In genomic region chr1:27778022-27778421, GRCh38 we compare ENCODE assay signal across 23 cellular contexts.
"Had no signal": no experiment of that assay in that cellular context is flagged by ENCODE, and none has a peak within 500 bp of the region (broad histone marks: within the 10 kb centered on the region; RNA-seq: fewer than 3 reads in every experiment).

No MANE protein-coding gene starts in this region.

- H3K36me3 Mint-ChIP-seq: mesothelial cell of epicardium had no signal

- H3K36me3 ChIP-seq: brain microvascular endothelial cell had no signal

- H3K27me3 ChIP-seq: ascending aorta, brain microvascular endothelial cell, spleen, tibial nerve had no signal

- H3K4me3 ChIP-seq: ascending aorta, left ventricle myocardium inferior, spleen, tibial nerve had no signal

- H3K27me3 Mint-ChIP-seq: activated CD4-positive, alpha-beta T cell treated with anti-CD3 and anti-CD28 coated beads, Interleukin-2, amount 10 ng/mL, durations not matched to agents 7 days and 5 days; activated CD8-positive, alpha-beta memory T cell treated with anti-CD3 and anti-CD28 coated beads, Interleukin-2, amount 10 ng/mL, durations not matched to agents 7 days and 5 days; activated CD8-positive, alpha-beta T cell treated with anti-CD3 and anti-CD28 coated beads for 36 hours; activated naive CD4-positive, alpha-beta T cell treated with anti-CD3 and anti-CD28 coated beads, Interleukin-2, amount 50 U/mL, for 24 hours; naive thymus-derived CD8-positive, alpha-beta T cell; progenitor cell of endocrine pancreas had no signal

- DNase-seq: activated CD4-positive, alpha-beta T cell treated with anti-CD3 and anti-CD28 coated beads, Interleukin-2, amount 10 ng/mL, durations not matched to agents 7 days and 5 days; activated CD4-positive, CD25-positive, alpha-beta regulatory T cell treated with anti-CD3 and anti-CD28 coated beads, Interleukin-2, amount 50 U/mL, for 72 hours; activated CD8-positive, alpha-beta memory T cell treated with anti-CD3 and anti-CD28 coated beads, Interleukin-2, amount 10 ng/mL, durations not matched to agents 7 days and 5 days; activated CD8-positive, alpha-beta T cell treated with anti-CD3 and anti-CD28 coated beads for 36 hours; activated gamma-delta T cell treated with Interleukin-2 at 50 U/mL for 16 hours; activated T-cell treated with anti-CD3 and anti-CD28 coated beads for 4 hours; brain microvascular endothelial cell; effector memory CD4-positive, alpha-beta T cell; foreskin melanocyte; glutamatergic neuron; left ventricle myocardium inferior; naive thymus-derived CD8-positive, alpha-beta T cell; spleen; stimulated activated CD4-positive, alpha-beta T cell treated with anti-CD3 and anti-CD28 coated beads, Interleukin-4, amount 100 ng/mL, for 1 hour; stimulated activated naive CD4-positive, alpha-beta T cell treated with Interleukin-2 at 50 U/mL for 16 hours; substantia nigra; T1000 had no signal

- H3K9me3 Mint-ChIP-seq: activated CD4-positive, alpha-beta T cell treated with anti-CD3 and anti-CD28 coated beads, Interleukin-2, amount 10 ng/mL, durations not matched to agents 7 days and 5 days; activated CD8-positive, alpha-beta T cell treated with anti-CD3 and anti-CD28 coated beads for 36 hours; activated naive CD4-positive, alpha-beta T cell treated with anti-CD3 and anti-CD28 coated beads, Interleukin-2, amount 50 U/mL, for 24 hours; mesothelial cell of epicardium; naive thymus-derived CD8-positive, alpha-beta T cell had no signal

- H3K27ac Mint-ChIP-seq: activated CD4-positive, alpha-beta T cell treated with anti-CD3 and anti-CD28 coated beads, Interleukin-2, amount 10 ng/mL, durations not matched to agents 7 days and 5 days; activated CD8-positive, alpha-beta memory T cell treated with anti-CD3 and anti-CD28 coated beads, Interleukin-2, amount 10 ng/mL, durations not matched to agents 7 days and 5 days; activated CD8-positive, alpha-beta T cell treated with anti-CD3 and anti-CD28 coated beads for 36 hours; activated naive CD4-positive, alpha-beta T cell treated with anti-CD3 and anti-CD28 coated beads, Interleukin-2, amount 50 U/mL, for 24 hours; mesothelial cell of epicardium; progenitor cell of endocrine pancreas had no signal

- ATAC-seq: activated CD8-positive, alpha-beta memory T cell treated with anti-CD3 and anti-CD28 coated beads, Interleukin-2, amount 10 ng/mL, durations not matched to agents 7 days and 5 days; activated CD8-positive, alpha-beta T cell treated with anti-CD3 and anti-CD28 coated beads for 36 hours; esophagus mucosa; naive thymus-derived CD8-positive, alpha-beta T cell had no signal

- H3K4me3 Mint-ChIP-seq: activated CD4-positive, alpha-beta T cell treated with anti-CD3 and anti-CD28 coated beads, Interleukin-2, amount 10 ng/mL, durations not matched to agents 7 days and 5 days; activated CD8-positive, alpha-beta memory T cell treated with anti-CD3 and anti-CD28 coated beads, Interleukin-2, amount 10 ng/mL, durations not matched to agents 7 days and 5 days; activated CD8-positive, alpha-beta T cell treated with anti-CD3 and anti-CD28 coated beads for 36 hours; activated naive CD4-positive, alpha-beta T cell treated with anti-CD3 and anti-CD28 coated beads, Interleukin-2, amount 50 U/mL, for 24 hours; mesothelial cell of epicardium; naive thymus-derived CD8-positive, alpha-beta T cell had no signal

- H3K27ac ChIP-seq: ascending aorta, brain microvascular endothelial cell, left ventricle myocardium inferior, tibial nerve had no signal

- H3K9me3 ChIP-seq: ascending aorta, left ventricle myocardium inferior, spleen, tibial nerve had no signal
